9 cellular contexts compared by ENCODE assay signal in genomic region chr14:50736932-50737419, GRCh38.
DNase-seq lines count a peak whose midpoint lies in the region; ATAC-seq, FAIRE-seq and TF ChIP-seq lines count a peak whose summit lies in the region.
"Had no signal": no experiment of that assay in that cellular context is flagged by ENCODE, and none has a peak within 500 bp of the region (broad histone marks: within the 10 kb centered on the region; RNA-seq: fewer than 3 reads in every experiment).

No MANE protein-coding gene starts in this region.

- H3K9ac ChIP-seq in kidney (ENCODE audit: low read length in 2 of 2): no peak overlapping the region

- H3K4me3 Mint-ChIP-seq in activated T-helper 1 cell treated with anti-CD3 and anti-CD28 coated beads, Interleukin-12 subunit alpha, Interleukin-12 subunit beta, Interleukin-2, Interleukin-4 antibody, amounts not matched to agents 30 ng/mL and 10 ng/mL and 1 ng/mL, durations not matched to agents 14 hours and 24 hours and 36 hours: no peak overlapping the region
- H3K4me3 Mint-ChIP-seq in stimulated activated naive CD8-positive, alpha-beta T cell treated with anti-CD3 and anti-CD28 coated beads, Interleukin-15, amount 100 ng/mL, for 72 hours: peak overlapping the region; percentile 9 to 29

- no peak overlapping the region for H3K27ac ChIP-seq in kidney (ENCODE audit: low read depth in 2 of 2, low read length in 2 of 2)

- peaks cover 45% of the 10 kb centered on the region for H3K4me1 Mint-ChIP-seq in activated T-helper 1 cell treated with anti-CD3 and anti-CD28 coated beads, Interleukin-12 subunit alpha, Interleukin-12 subunit beta, Interleukin-2, Interleukin-4 antibody, amounts not matched to agents 30 ng/mL and 10 ng/mL and 1 ng/mL, durations not matched to agents 14 hours and 24 hours and 36 hours (ENCODE audit: low read depth)
- H3K4me1 Mint-ChIP-seq in stimulated activated naive CD8-positive, alpha-beta T cell treated with anti-CD3 and anti-CD28 coated beads, Interleukin-15, amount 100 ng/mL, for 72 hours: peaks cover 51% of the 10 kb centered on the region

- no peaks in the 10 kb centered on the region for H3K9me3 Mint-ChIP-seq in activated T-helper 1 cell treated with anti-CD3 and anti-CD28 coated beads, Interleukin-12 subunit alpha, Interleukin-12 subunit beta, Interleukin-2, Interleukin-4 antibody, amounts not matched to agents 30 ng/mL and 10 ng/mL and 1 ng/mL, durations not matched to agents 14 hours and 24 hours and 36 hours
- H3K9me3 Mint-ChIP-seq in stimulated activated naive CD8-positive, alpha-beta T cell treated with anti-CD3 and anti-CD28 coated beads, Interleukin-15, amount 100 ng/mL, for 72 hours: no peaks in the 10 kb centered on the region

- no peak overlapping the region for H3K4me3 ChIP-seq in kidney (ENCODE audit: low read length in 2 of 2)

- no peaks in the 10 kb centered on the region for H3K9me3 ChIP-seq in kidney (ENCODE audit: control insufficient read depth in 1 of 2, low read length in 2 of 2)

- H3K36me3 Mint-ChIP-seq in activated T-helper 1 cell treated with anti-CD3 and anti-CD28 coated beads, Interleukin-12 subunit alpha, Interleukin-12 subunit beta, Interleukin-2, Interleukin-4 antibody, amounts not matched to agents 30 ng/mL and 10 ng/mL and 1 ng/mL, durations not matched to agents 14 hours and 24 hours and 36 hours (ENCODE audit: low read depth): peaks cover 42% of the 10 kb centered on the region

- H3K4me1 ChIP-seq in kidney (ENCODE audit: control insufficient read depth in 1 of 2, insufficient read depth in 1 of 2, low read depth in 1 of 2, low read length in 2 of 2): no peaks in the 10 kb centered on the region

- FAIRE-seq in kidney (lab: Jason Lieb, UNC): no peak
- FAIRE-seq: TTC549 had no signal

- H3K27ac Mint-ChIP-seq in activated T-helper 1 cell treated with anti-CD3 and anti-CD28 coated beads, Interleukin-12 subunit alpha, Interleukin-12 subunit beta, Interleukin-2, Interleukin-4 antibody, amounts not matched to agents 30 ng/mL and 10 ng/mL and 1 ng/mL, durations not matched to agents 14 hours and 24 hours and 36 hours: peak overlapping the region; percentile 87
- peak overlapping the region; percentile 21 to 78 for H3K27ac Mint-ChIP-seq in stimulated activated naive CD8-positive, alpha-beta T cell treated with anti-CD3 and anti-CD28 coated beads, Interleukin-15, amount 100 ng/mL, for 72 hours

- peak; percentile 87 for ATAC-seq in HG02885 (IDR thresholded peaks at IDR 0.05; ENCODE audit: poor library complexity, unreplicated experiment)
- peak; percentile 100 for ATAC-seq in stimulated activated naive CD8-positive, alpha-beta T cell treated with anti-CD3 and anti-CD28 coated beads, Interleukin-15, amount 100 ng/mL, for 72 hours

- peak; percentile 66 for DNase-seq in activated CD8-positive, alpha-beta memory T cell treated with anti-CD3 and anti-CD28 coated beads for 24 hours
- DNase-seq in activated CD8-positive, alpha-beta memory T cell treated with anti-CD3 and anti-CD28 coated beads, Interleukin-2, amount 50 U/mL, for 4 hours: no peak
- peak; percentile 18 for DNase-seq in activated T-helper 1 cell treated with anti-CD3 and anti-CD28 coated beads, Interleukin-12 subunit alpha, Interleukin-12 subunit beta, Interleukin-2, Interleukin-4 antibody, amounts not matched to agents 30 ng/mL and 10 ng/mL and 1 ng/mL, durations not matched to agents 14 hours and 24 hours and 36 hours (ENCODE audit: low spot score)
- DNase-seq in stimulated activated naive CD8-positive, alpha-beta T cell treated with anti-CD3 and anti-CD28 coated beads, Interleukin-15, amount 100 ng/mL, for 72 hours: peak; percentile 63 to 79
- DNase-seq in LoVo (ENCODE audit: low spot score) (no peak), NCI-H1417 (lab: John Stamatoyannopoulos, UW) (no peak), kidney (no peak)

- TF ChIP-seq CTCF in kidney (IDR thresholded peaks at IDR 0.05; ENCODE audit: borderline replicate concordance, extremely low read depth, insufficient read depth): no peak

- H3K27me3 Mint-ChIP-seq in activated T-helper 1 cell treated with anti-CD3 and anti-CD28 coated beads, Interleukin-12 subunit alpha, Interleukin-12 subunit beta, Interleukin-2, Interleukin-4 antibody, amounts not matched to agents 30 ng/mL and 10 ng/mL and 1 ng/mL, durations not matched to agents 14 hours and 24 hours and 36 hours (ENCODE audit: insufficient read depth): no peaks in the 10 kb centered on the region
- H3K27me3 Mint-ChIP-seq in stimulated activated naive CD8-positive, alpha-beta T cell treated with anti-CD3 and anti-CD28 coated beads, Interleukin-15, amount 100 ng/mL, for 72 hours: no peaks in the 10 kb centered on the region

- peaks cover 9 to 10% of the 10 kb centered on the region in 2 donors for H3K36me3 ChIP-seq in kidney (ENCODE audit: control insufficient read depth in 1 of 2, insufficient read depth in 2 of 2, low read length in 2 of 2)

- intact Hi-C loops in activated T-helper 1 cell treated with anti-CD3 and anti-CD28 coated beads, Interleukin-12 subunit alpha, Interleukin-12 subunit beta, Interleukin-2, Interleukin-4 antibody, amounts not matched to agents 30 ng/mL and 10 ng/mL and 1 ng/mL, durations not matched to agents 14 hours and 24 hours and 36 hours (cut with micrococcal nuclease): loop anchor here (1.0 to 5.0 kb wide), 6 partner anchors 11 to 1590 kb away; partner anchors contain the start of gene SOS2
- intact Hi-C loops in kidney (cut with DNase I): no loop called here

Comparison
In these comparisons a context has a peak if more than half of its experiments do, and no peak if none do; other contexts are left out.
1. DNase-seq: peak in activated CD8-positive, alpha-beta memory T cell treated with anti-CD3 and anti-CD28 coated beads for 24 hours (single experiment), activated T-helper 1 cell treated with anti-CD3 and anti-CD28 coated beads, Interleukin-12 subunit alpha, Interleukin-12 subunit beta, Interleukin-2, Interleukin-4 antibody, amounts not matched to agents 30 ng/mL and 10 ng/mL and 1 ng/mL, durations not matched to agents 14 hours and 24 hours and 36 hours (single experiment) and stimulated activated naive CD8-positive, alpha-beta T cell treated with anti-CD3 and anti-CD28 coated beads, Interleukin-15, amount 100 ng/mL, for 72 hours (2 of 2); none in activated CD8-positive, alpha-beta memory T cell treated with anti-CD3 and anti-CD28 coated beads, Interleukin-2, amount 50 U/mL, for 4 hours (single experiment), LoVo (single experiment), NCI-H1417 (0 of 3) and kidney (single experiment).